Comparison of ENCODE assay signal across 27 cellular contexts in genomic region chr6:324116-324728, GRCh38. TPM values are rescaled to one million over a fixed set of nuclear protein-coding genes. Genes with fewer than 3 reads are reported as not detected.
DNase-seq lines count a peak whose midpoint lies in the region; ATAC-seq, FAIRE-seq and TF ChIP-seq lines count a peak whose summit lies in the region.
"Had no signal": no experiment of that assay in that cellular context is flagged by ENCODE, and none has a peak within 500 bp of the region (broad histone marks: within the 10 kb centered on the region; RNA-seq: fewer than 3 reads in every experiment).

No MANE protein-coding gene starts in this region.

- SMC1A ChIA-PET in GM12878 (lab: Charles Lee; ENCODE audit: uncharacterized antibody, unreplicated experiment) = interaction anchor here (0.8 to 13.7 kb wide), 13 partner anchors 10 to 75 kb away, joined by 3 to 707 read pairs (median 13); no protein-coding TSS in a partner anchor

- POLR2A ChIA-PET in GM12878 (lab: Charles Lee) = interaction anchor here (1.2 to 13.8 kb wide), 7 partner anchors 8 to 77 kb away, joined by 3 to 227 read pairs (median 26); no protein-coding TSS in a partner anchor

- TF ChIP-seq CTCF in GM12878 (IDR thresholded peaks at IDR 0.05 in 2 of 3, conservative IDR thresholded peaks at IDR 0.05 in 1 of 3; ENCODE audit: control insufficient read depth in 2 of 3, extremely low read depth in 1 of 3, insufficient read depth in 1 of 3, low read depth in 3 of 3, low read length in 3 of 3) = no peak

- no peak for FAIRE-seq in GM12878 (lab: Jason Lieb, UNC)
- FAIRE-seq: A204.1, H54 had no signal

- DNase-seq in Right ventricle myocardium superior (peak; percentile 54), left cardiac atrium (no peak), GM12878 (ENCODE audit: low read depth, low spot score) (no peak), mesenteric fat pad (ENCODE audit: low spot score) (peak; percentile 86), aorta (peak; percentile 55 to 69), EL (no peak), COLO668 (lab: John Stamatoyannopoulos, UW; ENCODE audit: unreplicated experiment) (no peak)
- no peak for DNase-seq in stimulated activated CD4-positive, alpha-beta T cell treated with anti-CD3 and anti-CD28 coated beads, Interleukin-4, amount 100 ng/mL, for 24 hours
- DNase-seq: activated CD8-positive, alpha-beta T cell treated with anti-CD3 and anti-CD28 coated beads, Interleukin-2, amount 10 ng/mL, durations not matched to agents 7 days and 5 days; activated naive CD4-positive, alpha-beta T cell treated with Interleukin-2 at 50 U/mL for 16 hours; activated T-cell treated with anti-CD3 and anti-CD28 coated beads, Interleukin-2, amount 50 U/mL, for 1 hour; amygdala; BE2C; Caco-2; DND-41; MG63; NCI-H1436 treated with DMSO at 0.1 percent for 48 hours; NCI-H524; stomach; T1000 had no signal

- H3K36me3 ChIP-seq in GM12878 (ENCODE audit: control insufficient read depth in 2 of 2, insufficient read depth in 2 of 2, low read length in 1 of 2) = peaks cover 23 to 24% of the 10 kb centered on the region in 2 experiments
- no peaks in the 10 kb centered on the region for H3K36me3 ChIP-seq in aorta (ENCODE audit: control insufficient read depth in 1 of 2, insufficient read depth in 2 of 2, low read length in 1 of 2)
- H3K36me3 ChIP-seq: BE2C, cardiac muscle cell, MG63 had no signal

- 80% methylated on average over 19 of the region's 19 CpGs for WGBS in GM12878 (ENCODE audit: insufficient coverage, insufficient replicate concordance, low lambda C conversion rate, missing lambda C conversion rate)
- 85 to 87% methylated on average over 19 of the region's 19 CpGs for WGBS in aorta, 2 donors

- H3K4me2 ChIP-seq in GM12878 (ENCODE audit: control insufficient read depth, insufficient read depth) = peak overlapping the region; percentile 23; the same call in 1 of the 2 replicates

- H3K9ac ChIP-seq in GM12878 (ENCODE audit: control insufficient read depth, insufficient read depth, low read length) = no peak overlapping the region

- H3K4me1 ChIP-seq in GM12878 (ENCODE audit: control insufficient read depth, insufficient read depth, low read length) = peaks cover 85% of the 10 kb centered on the region
- H3K4me1 ChIP-seq in aorta (ENCODE audit: control insufficient read depth in 1 of 2, insufficient read depth in 2 of 2, low read length in 2 of 2) = peaks cover 0 to 2% of the 10 kb centered on the region in 2 donors
- H3K4me1 ChIP-seq: BE2C, Caco-2 had no signal

- no peak for TF ChIP-seq EP300 in GM12878 (IDR thresholded peaks at IDR 0.05; ENCODE audit: borderline replicate concordance in 1 of 2, control insufficient read depth in 1 of 2, low read depth in 2 of 2, low read length in 2 of 2)

- H3K79me2 ChIP-seq in GM12878 (ENCODE audit: control insufficient read depth, insufficient read depth, low read length) = peaks cover 77% of the 10 kb centered on the region

- intact Hi-C loops in Right ventricle myocardium superior (cut with DNase I) = no loop called here
- intact Hi-C loops in left cardiac atrium (cut with DNase I) = no loop called here
- intact Hi-C loops in GM12878 (cut with micrococcal nuclease; ENCODE audit: unreplicated experiment) = loop anchor here (5.0 kb wide), 1 partner anchor 137 kb away; no protein-coding TSS in a partner anchor
- intact Hi-C loops in aorta (cut with DNase I) = no loop called here

- H3K27ac ChIP-seq in GM12878 (ENCODE audit: control insufficient read depth, insufficient read depth) (peak overlapping the region; percentile 92; the same call in 1 of the 2 replicates), aorta (ENCODE audit: low read depth in 1 of 2, low read length in 2 of 2) (no peak overlapping the region)
- H3K27ac ChIP-seq: cardiac muscle cell, left lung, stomach, tibial nerve had no signal

- peak; percentile 10 for ATAC-seq in Right ventricle myocardium superior (ENCODE audit: poor library complexity)
- no peak for ATAC-seq in left cardiac atrium
- no peak for ATAC-seq in GM12878
- ATAC-seq in aorta (ENCODE audit: low FRiP score) = no peak
- ATAC-seq: activated CD8-positive, alpha-beta T cell treated with anti-CD3 and anti-CD28 coated beads, Interleukin-2, amount 10 ng/mL, durations not matched to agents 7 days and 5 days; left lung had no signal

- H2AFZ ChIP-seq in GM12878 (ENCODE audit: control insufficient read depth, low read depth, low read length) = no peak overlapping the region

- H3K4me3 ChIP-seq in GM12878 (no peak overlapping the region), aorta (ENCODE audit: low read length in 2 of 2) (no peak overlapping the region)
- H3K4me3 ChIP-seq: cardiac muscle cell, left lung, MG63, mucosa of descending colon, stomach, tibial nerve had no signal

- no peaks in the 10 kb centered on the region for H4K20me1 ChIP-seq in GM12878 (ENCODE audit: control insufficient read depth, insufficient read depth)

- RAD21 ChIA-PET in GM12878 (lab: Charles Lee; ENCODE audit: unreplicated experiment) = interaction anchor here (1.6 to 13.0 kb wide), 13 partner anchors 8 to 134 kb away, joined by 5 to 256 read pairs (median 17); partner anchors contain the start of gene DUSP22

- no peaks in the 10 kb centered on the region for H3K9me3 ChIP-seq in GM12878 (replicated peaks; ENCODE audit: control insufficient read depth, insufficient read depth, low read length)
- H3K9me3 ChIP-seq in aorta (ENCODE audit: control insufficient read depth, low read length) = no peaks in the 10 kb centered on the region
- H3K9me3 ChIP-seq: Caco-2, left lung, MG63, neutrophil, stomach, tibial nerve had no signal

- CTCF ChIA-PET in GM12878 (lab: Yijun Ruan, JAX) = interaction anchor here (0.9 to 4.4 kb wide), 9 partner anchors 8 to 60 kb away, joined by 3 to 69 read pairs (median 10); no protein-coding TSS in a partner anchor

- TF ChIP-seq RAD21 in GM12878 (IDR thresholded peaks at IDR 0.05; ENCODE audit: insufficient read depth, low read depth, low read length) = no peak

- no TSS peak for BruUV-seq in GM12878 (replicated peaks; lab: Mats Ljungman, UMichigan)

- no peaks in the 10 kb centered on the region for H3K27me3 ChIP-seq in GM12878 (replicated peaks in 1 of 2; ENCODE audit: control insufficient read depth in 2 of 2, insufficient read depth in 2 of 2, low read length in 1 of 2)
- H3K27me3 ChIP-seq in aorta (ENCODE audit: control insufficient read depth in 1 of 2, insufficient read depth in 2 of 2, low read length in 1 of 2) = no peaks in the 10 kb centered on the region
- H3K27me3 ChIP-seq: cardiac muscle cell, left lung, neutrophil, stomach, tibial nerve had no signal

- in situ Hi-C loops in GM12878 (cut with MboI) = no loop called here

- TF ChIP-seq POLR2A in GM12878 (IDR thresholded peaks at IDR 0.05; ENCODE audit: low read depth, low read length) = no peak

TF ChIP-seq in GM12878, 131 proteins besides CTCF, POLR2A, EP300 and RAD21 (continues in another document):
- TF ChIP-seq ZBTB33 (IDR thresholded peaks at IDR 0.05) = no peak
- no peak for TF ChIP-seq ZNF24 (IDR thresholded peaks at IDR 0.05)
- TF ChIP-seq NFIC (IDR thresholded peaks at IDR 0.05; ENCODE audit: low read depth, low read length) = no peak
- TF ChIP-seq SUZ12 (IDR thresholded peaks at IDR 0.05; ENCODE audit: unreplicated experiment) = no peak
- no peak for TF ChIP-seq ESRRA (IDR thresholded peaks at IDR 0.05; ENCODE audit: low read length)

RNA-seq across cellular contexts. Expression of gene DUSP22, which starts 31.9 kb away (rescaled TPM):
- 50.5 TPM for total RNA-seq in Right ventricle myocardium superior
- 10 to 100 TPM; 53.9 to 57.4 TPM for total RNA-seq in left cardiac atrium
- 632 and 708 TPM in 2 replicates for total RNA-seq in GM12878 (2013; cell fraction: nucleolus; rRNA removed)
- total RNA-seq in GM12878 (2014; rRNA removed) = 113 and 123 TPM in 2 replicates
- total RNA-seq in GM12878 (2014; rRNA removed; fragmentation: Illumina TruSeq; extraction: Trizol) = 80.6 and 83.3 TPM in 2 replicates
- total RNA-seq in GM12878 (2021) = 125 and 130 TPM in 2 replicates
- 128 TPM for polyA plus RNA-seq in GM12878 (2011; ENCODE audit: low read depth)
- 78.9 and 80.1 TPM in 2 replicates for polyA plus RNA-seq in GM12878 (2011; rRNA removed)
- polyA plus RNA-seq in GM12878 (2011; cell fraction: cytosol; rRNA removed) = 109 and 115 TPM in 2 replicates
- 359 and 389 TPM in 2 replicates for polyA plus RNA-seq in GM12878 (2011; cell fraction: nucleus; rRNA removed)
- 121 and 164 TPM in 2 replicates for polyA plus RNA-seq in GM12878 (2012)
- 87.9 and 101 TPM in 2 replicates for polyA plus RNA-seq in GM12878 (2014; fragmentation: Illumina TruSeq; extraction: Trizol)
- polyA plus RNA-seq in GM12878 (2014; fragmentation: Nextera tagmentation; extraction: Ambion mirVana) = 10 to 100 TPM; 93.4 to 99.7 TPM
- polyA plus RNA-seq in GM12878 (2014; rRNA removed) = 138 and 147 TPM in 2 replicates
- polyA plus RNA-seq in GM12878 (2016; fragmentation: Nextera tagmentation; extraction: Ambion mirVana) = 100 to 1,000 TPM; 150 to 156 TPM
- 84.5 and 84.7 TPM in 2 replicates for polyA minus RNA-seq in GM12878 (2011; rRNA and poly(A)+ RNA removed)
- polyA minus RNA-seq in GM12878 (2011; cell fraction: cytosol; rRNA and poly(A)+ RNA removed) = 15.5 and 16.8 TPM in 2 replicates
- polyA minus RNA-seq in GM12878 (2011; cell fraction: nucleus; rRNA and poly(A)+ RNA removed) = 118 and 156 TPM in 2 replicates
- total RNA-seq in mesenteric fat pad = 75.0 TPM
- 10 to 100 TPM; 56.7 to 65.8 TPM for total RNA-seq in aorta
- polyA plus RNA-seq in aorta = 10 to 100 TPM; 23.0 to 41.8 TPM

Comparison
In these comparisons a context has a peak if more than half of its experiments do, and no peak if none do; other contexts are left out.
1. DNase-seq: peak in Right ventricle myocardium superior (single experiment), mesenteric fat pad (single experiment) and aorta (2 of 2); none in left cardiac atrium (single experiment), GM12878 (single experiment), stimulated activated CD4-positive, alpha-beta T cell treated with anti-CD3 and anti-CD28 coated beads, Interleukin-4, amount 100 ng/mL, for 24 hours (single experiment), EL (single experiment) and COLO668 (single experiment).